ENCODE assay signal across 1 cellular context in the genomic region with DNA sequence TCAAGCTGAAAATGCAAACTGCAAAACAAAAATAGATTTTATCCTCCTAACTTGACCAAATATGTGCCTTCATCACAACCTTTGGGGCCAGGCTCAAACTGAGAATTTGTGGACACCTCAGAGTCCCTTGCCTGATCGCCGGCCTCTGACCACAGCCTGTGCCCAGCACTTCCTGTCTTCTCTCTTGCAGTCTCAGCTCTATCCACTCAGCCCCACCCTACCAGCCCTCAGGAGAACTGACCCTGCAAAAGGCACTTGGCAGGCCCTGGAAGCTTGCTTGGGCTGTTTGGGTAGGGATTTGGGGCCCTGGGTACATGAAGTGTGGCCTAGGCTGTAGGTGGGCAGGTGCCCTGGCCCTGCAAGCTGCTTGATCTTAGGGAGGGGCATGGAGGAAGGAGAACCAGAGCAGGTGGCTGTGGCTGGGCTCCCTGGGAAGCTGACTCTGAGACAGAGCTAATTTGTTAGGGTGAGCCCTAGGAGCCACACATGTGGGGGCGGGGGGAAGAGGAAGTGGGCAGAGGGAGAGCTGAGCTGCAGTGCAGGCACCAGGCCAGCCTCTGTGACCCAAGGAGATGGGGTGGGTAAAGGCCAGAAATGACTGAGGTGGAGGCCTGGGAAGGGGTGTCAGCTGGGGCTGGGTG.
TF ChIP-seq lines count a peak whose summit lies in the region.

No MANE protein-coding gene starts in this region.

TF ChIP-seq in GM23338, 12 proteins besides CTCF, POLR2A, EP300 and RAD21:
- TF ChIP-seq, protein P1, sequence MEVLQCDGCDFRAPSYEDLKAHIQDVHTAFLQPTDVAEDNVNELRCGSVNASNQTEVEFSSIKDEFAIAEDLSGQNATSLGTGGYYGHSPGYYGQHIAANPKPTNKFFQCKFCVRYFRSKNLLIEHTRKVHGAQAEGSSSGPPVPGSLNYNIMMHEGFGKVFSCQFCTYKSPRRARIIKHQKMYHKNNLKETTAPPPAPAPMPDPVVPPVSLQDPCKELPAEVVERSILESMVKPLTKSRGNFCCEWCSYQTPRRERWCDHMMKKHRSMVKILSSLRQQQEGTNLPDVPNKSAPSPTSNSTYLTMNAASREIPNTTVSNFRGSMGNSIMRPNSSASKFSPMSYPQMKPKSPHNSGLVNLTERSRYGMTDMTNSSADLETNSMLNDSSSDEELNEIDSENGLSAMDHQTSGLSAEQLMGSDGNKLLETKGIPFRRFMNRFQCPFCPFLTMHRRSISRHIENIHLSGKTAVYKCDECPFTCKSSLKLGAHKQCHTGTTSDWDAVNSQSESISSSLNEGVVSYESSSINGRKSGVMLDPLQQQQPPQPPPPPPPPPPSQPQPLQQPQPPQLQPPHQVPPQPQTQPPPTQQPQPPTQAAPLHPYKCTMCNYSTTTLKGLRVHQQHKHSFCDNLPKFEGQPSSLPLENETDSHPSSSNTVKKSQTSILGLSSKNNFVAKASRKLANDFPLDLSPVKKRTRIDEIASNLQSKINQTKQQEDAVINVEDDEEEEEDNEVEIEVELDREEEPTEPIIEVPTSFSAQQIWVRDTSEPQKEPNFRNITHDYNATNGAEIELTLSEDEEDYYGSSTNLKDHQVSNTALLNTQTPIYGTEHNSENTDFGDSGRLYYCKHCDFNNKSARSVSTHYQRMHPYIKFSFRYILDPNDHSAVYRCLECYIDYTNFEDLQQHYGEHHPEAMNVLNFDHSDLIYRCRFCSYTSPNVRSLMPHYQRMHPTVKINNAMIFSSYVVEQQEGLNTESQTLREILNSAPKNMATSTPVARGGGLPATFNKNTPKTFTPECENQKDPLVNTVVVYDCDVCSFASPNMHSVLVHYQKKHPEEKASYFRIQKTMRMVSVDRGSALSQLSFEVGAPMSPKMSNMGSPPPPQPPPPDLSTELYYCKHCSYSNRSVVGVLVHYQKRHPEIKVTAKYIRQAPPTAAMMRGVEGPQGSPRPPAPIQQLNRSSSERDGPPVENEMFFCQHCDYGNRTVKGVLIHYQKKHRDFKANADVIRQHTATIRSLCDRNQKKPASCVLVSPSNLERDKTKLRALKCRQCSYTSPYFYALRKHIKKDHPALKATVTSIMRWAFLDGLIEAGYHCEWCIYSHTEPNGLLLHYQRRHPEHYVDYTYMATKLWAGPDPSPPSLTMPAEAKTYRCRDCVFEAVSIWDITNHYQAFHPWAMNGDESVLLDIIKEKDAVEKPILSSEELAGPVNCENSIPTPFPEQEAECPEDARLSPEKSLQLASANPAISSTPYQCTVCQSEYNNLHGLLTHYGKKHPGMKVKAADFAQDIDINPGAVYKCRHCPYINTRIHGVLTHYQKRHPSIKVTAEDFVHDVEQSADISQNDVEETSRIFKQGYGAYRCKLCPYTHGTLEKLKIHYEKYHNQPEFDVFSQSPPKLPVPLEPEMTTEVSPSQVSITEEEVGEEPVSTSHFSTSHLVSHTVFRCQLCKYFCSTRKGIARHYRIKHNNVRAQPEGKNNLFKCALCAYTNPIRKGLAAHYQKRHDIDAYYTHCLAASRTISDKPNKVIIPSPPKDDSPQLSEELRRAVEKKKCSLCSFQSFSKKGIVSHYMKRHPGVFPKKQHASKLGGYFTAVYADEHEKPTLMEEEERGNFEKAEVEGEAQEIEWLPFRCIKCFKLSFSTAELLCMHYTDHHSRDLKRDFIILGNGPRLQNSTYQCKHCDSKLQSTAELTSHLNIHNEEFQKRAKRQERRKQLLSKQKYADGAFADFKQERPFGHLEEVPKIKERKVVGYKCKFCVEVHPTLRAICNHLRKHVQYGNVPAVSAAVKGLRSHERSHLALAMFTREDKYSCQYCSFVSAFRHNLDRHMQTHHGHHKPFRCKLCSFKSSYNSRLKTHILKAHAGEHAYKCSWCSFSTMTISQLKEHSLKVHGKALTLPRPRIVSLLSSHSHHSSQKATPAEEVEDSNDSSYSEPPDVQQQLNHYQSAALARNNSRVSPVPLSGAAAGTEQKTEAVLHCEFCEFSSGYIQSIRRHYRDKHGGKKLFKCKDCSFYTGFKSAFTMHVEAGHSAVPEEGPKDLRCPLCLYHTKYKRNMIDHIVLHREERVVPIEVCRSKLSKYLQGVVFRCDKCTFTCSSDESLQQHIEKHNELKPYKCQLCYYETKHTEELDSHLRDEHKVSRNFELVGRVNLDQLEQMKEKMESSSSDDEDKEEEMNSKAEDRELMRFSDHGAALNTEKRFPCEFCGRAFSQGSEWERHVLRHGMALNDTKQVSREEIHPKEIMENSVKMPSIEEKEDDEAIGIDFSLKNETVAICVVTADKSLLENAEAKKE (CRISPR knock-in tag; IDR thresholded peaks at IDR 0.05) = no peak
- TF ChIP-seq NANOG (IDR thresholded peaks at IDR 0.05; ENCODE audit: borderline replicate concordance) = no peak
- no peak for TF ChIP-seq EZH2 (IDR thresholded peaks at IDR 0.05; ENCODE audit: low read depth, unreplicated experiment)
- TF ChIP-seq JUNB (IDR thresholded peaks at IDR 0.05; ENCODE audit: unreplicated experiment) = no peak
- TF ChIP-seq STAT1 (IDR thresholded peaks at IDR 0.05; ENCODE audit: unreplicated experiment) = no peak
- no peak for TF ChIP-seq EZH2phosphoT487 (IDR thresholded peaks at IDR 0.05; ENCODE audit: unreplicated experiment)
- TF ChIP-seq ZNF114 (CRISPR knock-in tag; IDR thresholded peaks at IDR 0.05) = no peak
- TF ChIP-seq, protein P2, sequence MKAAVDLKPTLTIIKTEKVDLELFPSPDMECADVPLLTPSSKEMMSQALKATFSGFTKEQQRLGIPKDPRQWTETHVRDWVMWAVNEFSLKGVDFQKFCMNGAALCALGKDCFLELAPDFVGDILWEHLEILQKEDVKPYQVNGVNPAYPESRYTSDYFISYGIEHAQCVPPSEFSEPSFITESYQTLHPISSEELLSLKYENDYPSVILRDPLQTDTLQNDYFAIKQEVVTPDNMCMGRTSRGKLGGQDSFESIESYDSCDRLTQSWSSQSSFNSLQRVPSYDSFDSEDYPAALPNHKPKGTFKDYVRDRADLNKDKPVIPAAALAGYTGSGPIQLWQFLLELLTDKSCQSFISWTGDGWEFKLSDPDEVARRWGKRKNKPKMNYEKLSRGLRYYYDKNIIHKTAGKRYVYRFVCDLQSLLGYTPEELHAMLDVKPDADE (IDR thresholded peaks at IDR 0.05) = no peak
